8 cellular contexts compared by ENCODE assay signal in genomic region chr9:88991066-88992030, GRCh38. TPM values are rescaled to one million over a fixed set of nuclear protein-coding genes. Genes with fewer than 3 reads are reported as not detected.
DNase-seq lines count a peak whose midpoint lies in the region; ATAC-seq and TF ChIP-seq lines count a peak whose summit lies in the region.

Gene S1PR3, plus strand, starts transcription at chr9:88991468. Its CDS starts 9,733 bp downstream, at chr9:89001201.

- TF ChIP-seq CTCF in WI38 (IDR thresholded peaks at IDR 0.05; ENCODE audit: low read depth, low read length) (0 out of 2 replicates have a peak, but pooled peaks have one; percentile 10), epithelial cell of proximal tubule (conservative IDR thresholded peaks at IDR 0.05; ENCODE audit: low read depth, low read length) (no peak)

- peak within 1 kb of the TSS; percentile 38 to 40 for H3K27ac ChIP-seq in mucosa of rectum (ENCODE audit: low read depth in 2 of 2, low read length in 2 of 2)
- no peak within 1 kb of the TSS for H3K27ac ChIP-seq in substantia nigra (ENCODE audit: low read depth, low read length, poor library complexity, severe bottlenecking)

- peaks cover 4% of the 10 kb centered on the region for H3K27me3 ChIP-seq in H7 (ENCODE audit: control insufficient read depth, insufficient read depth, low read length)
- H3K27me3 ChIP-seq in mucosa of rectum (ENCODE audit: control insufficient read depth in 2 of 2, insufficient read depth in 2 of 2, low read length in 2 of 2): peaks cover 6 to 7% of the 10 kb centered on the region in 2 donors

- H3K9me3 ChIP-seq in mucosa of rectum (ENCODE audit: control insufficient read depth in 2 of 2, low read length in 2 of 2): no peaks in the 10 kb centered on the region

- ATAC-seq in GM21825 (IDR thresholded peaks at IDR 0.05; ENCODE audit: unreplicated experiment) (no peak), HG03196 (IDR thresholded peaks at IDR 0.05; ENCODE audit: unreplicated experiment) (no peak), HG02970 (IDR thresholded peaks at IDR 0.05; ENCODE audit: low FRiP score, unreplicated experiment) (no peak)

- H3K36me3 ChIP-seq in H7 (replicated peaks; ENCODE audit: control insufficient read depth, insufficient read depth, low read length) (no peaks in the 10 kb centered on the region), mucosa of rectum (ENCODE audit: control insufficient read depth in 2 of 2, insufficient read depth in 2 of 2, low read length in 2 of 2) (no peaks in the 10 kb centered on the region)

- H3K4me3 ChIP-seq in H7 (ENCODE audit: insufficient read depth, low read depth, low read length) (peak within 1 kb of the TSS; percentile 87), WI38 (ENCODE audit: low read depth, low read length) (peak within 1 kb of the TSS; percentile 63), epithelial cell of proximal tubule (ENCODE audit: low read depth, low read length) (peak within 1 kb of the TSS; percentile 67), mucosa of rectum (ENCODE audit: low read length in 2 of 2) (peak within 1 kb of the TSS; percentile 40 to 70)

- DNase-seq in H7 (peak; percentile 98), epithelial cell of proximal tubule (ENCODE audit: low read depth) (no peak), substantia nigra (lab: John Stamatoyannopoulos, UW) (peak in 25 of 49 donors; percentile 13 to 61 (median 32))

- H3K9ac ChIP-seq in mucosa of rectum (ENCODE audit: low read depth in 1 of 2, low read length in 2 of 2): peak within 1 kb of the TSS in 1 of 2 donors; percentile 20

- H3K4me1 ChIP-seq in mucosa of rectum (ENCODE audit: control insufficient read depth in 2 of 2, insufficient read depth in 2 of 2, low read length in 2 of 2): peaks cover 0 to 5% of the 10 kb centered on the region in 2 donors

RNA-seq across cellular contexts. Expression of gene S1PR3, which starts in this region (rescaled TPM):
- total RNA-seq in H7 (2014; rRNA removed; shearing (Covaris generic)): 9.3 and 25.0 TPM in 2 replicates
- 2.6 and 4.2 TPM in 2 replicates for total RNA-seq in epithelial cell of proximal tubule
